ENCODE assay signal across 1 cellular context in genomic region chr3:52857870-52858269, GRCh38.
TF ChIP-seq lines count a peak whose summit lies in the region.

No MANE protein-coding gene starts in this region.

TF ChIP-seq in endothelial cell of umbilical vein, 7 proteins besides CTCF, POLR2A, EP300 and RAD21 (continued from another document):
- TF ChIP-seq POLR2AphosphoS5 (IDR thresholded peaks at IDR 0.05; ENCODE audit: insufficient read depth, low read depth, low read length), result no peak
